Comparison of ENCODE assay signal across 1 cellular context in the genomic region with DNA sequence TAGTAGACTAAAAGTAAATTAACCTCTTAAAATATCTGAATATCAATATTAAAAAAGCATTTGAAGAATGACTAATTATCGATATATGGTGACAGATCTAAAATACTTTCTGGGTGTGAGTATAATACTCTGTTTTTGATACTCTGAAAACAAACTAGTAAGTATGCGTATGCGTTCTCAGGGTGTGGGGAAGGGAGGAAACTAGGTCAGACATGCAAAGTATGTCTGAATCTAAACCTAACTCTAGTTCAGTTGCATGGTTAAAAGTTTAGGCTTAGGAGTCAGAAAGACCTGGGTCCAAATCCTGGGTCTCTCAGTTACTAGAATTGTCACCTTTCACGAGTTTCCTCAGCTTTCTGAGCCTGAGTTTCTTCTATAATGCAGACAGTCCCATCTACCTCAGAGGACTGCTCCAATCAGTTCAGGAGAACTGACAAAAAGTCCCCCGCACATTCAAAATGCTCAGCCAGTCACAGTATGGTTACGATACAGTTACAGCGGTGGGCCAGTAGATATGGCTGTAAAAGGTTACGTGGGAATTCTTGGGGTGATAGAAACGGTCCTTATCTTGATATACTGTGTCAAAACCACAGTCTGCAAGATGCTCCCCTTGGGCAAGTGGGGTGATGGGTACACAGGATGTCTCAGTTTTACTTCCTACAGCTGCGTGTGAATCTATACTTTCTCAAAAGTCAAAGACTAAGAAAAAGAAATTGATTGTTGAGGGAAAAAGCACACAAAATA.
TF ChIP-seq lines count a peak whose summit lies in the region.

No MANE protein-coding gene starts in this region.

TF ChIP-seq in GM23338, 12 proteins besides CTCF, POLR2A, EP300 and RAD21 (continued from another document):
- TF ChIP-seq, protein P1, sequence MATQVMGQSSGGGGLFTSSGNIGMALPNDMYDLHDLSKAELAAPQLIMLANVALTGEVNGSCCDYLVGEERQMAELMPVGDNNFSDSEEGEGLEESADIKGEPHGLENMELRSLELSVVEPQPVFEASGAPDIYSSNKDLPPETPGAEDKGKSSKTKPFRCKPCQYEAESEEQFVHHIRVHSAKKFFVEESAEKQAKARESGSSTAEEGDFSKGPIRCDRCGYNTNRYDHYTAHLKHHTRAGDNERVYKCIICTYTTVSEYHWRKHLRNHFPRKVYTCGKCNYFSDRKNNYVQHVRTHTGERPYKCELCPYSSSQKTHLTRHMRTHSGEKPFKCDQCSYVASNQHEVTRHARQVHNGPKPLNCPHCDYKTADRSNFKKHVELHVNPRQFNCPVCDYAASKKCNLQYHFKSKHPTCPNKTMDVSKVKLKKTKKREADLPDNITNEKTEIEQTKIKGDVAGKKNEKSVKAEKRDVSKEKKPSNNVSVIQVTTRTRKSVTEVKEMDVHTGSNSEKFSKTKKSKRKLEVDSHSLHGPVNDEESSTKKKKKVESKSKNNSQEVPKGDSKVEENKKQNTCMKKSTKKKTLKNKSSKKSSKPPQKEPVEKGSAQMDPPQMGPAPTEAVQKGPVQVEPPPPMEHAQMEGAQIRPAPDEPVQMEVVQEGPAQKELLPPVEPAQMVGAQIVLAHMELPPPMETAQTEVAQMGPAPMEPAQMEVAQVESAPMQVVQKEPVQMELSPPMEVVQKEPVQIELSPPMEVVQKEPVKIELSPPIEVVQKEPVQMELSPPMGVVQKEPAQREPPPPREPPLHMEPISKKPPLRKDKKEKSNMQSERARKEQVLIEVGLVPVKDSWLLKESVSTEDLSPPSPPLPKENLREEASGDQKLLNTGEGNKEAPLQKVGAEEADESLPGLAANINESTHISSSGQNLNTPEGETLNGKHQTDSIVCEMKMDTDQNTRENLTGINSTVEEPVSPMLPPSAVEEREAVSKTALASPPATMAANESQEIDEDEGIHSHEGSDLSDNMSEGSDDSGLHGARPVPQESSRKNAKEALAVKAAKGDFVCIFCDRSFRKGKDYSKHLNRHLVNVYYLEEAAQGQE (IDR thresholded peaks at IDR 0.05; ENCODE audit: unreplicated experiment): no peak
- TF ChIP-seq EZH2phosphoT487 (IDR thresholded peaks at IDR 0.05; ENCODE audit: unreplicated experiment): no peak
- TF ChIP-seq NANOG (IDR thresholded peaks at IDR 0.05; ENCODE audit: borderline replicate concordance): no peak
- TF ChIP-seq, protein P2, sequence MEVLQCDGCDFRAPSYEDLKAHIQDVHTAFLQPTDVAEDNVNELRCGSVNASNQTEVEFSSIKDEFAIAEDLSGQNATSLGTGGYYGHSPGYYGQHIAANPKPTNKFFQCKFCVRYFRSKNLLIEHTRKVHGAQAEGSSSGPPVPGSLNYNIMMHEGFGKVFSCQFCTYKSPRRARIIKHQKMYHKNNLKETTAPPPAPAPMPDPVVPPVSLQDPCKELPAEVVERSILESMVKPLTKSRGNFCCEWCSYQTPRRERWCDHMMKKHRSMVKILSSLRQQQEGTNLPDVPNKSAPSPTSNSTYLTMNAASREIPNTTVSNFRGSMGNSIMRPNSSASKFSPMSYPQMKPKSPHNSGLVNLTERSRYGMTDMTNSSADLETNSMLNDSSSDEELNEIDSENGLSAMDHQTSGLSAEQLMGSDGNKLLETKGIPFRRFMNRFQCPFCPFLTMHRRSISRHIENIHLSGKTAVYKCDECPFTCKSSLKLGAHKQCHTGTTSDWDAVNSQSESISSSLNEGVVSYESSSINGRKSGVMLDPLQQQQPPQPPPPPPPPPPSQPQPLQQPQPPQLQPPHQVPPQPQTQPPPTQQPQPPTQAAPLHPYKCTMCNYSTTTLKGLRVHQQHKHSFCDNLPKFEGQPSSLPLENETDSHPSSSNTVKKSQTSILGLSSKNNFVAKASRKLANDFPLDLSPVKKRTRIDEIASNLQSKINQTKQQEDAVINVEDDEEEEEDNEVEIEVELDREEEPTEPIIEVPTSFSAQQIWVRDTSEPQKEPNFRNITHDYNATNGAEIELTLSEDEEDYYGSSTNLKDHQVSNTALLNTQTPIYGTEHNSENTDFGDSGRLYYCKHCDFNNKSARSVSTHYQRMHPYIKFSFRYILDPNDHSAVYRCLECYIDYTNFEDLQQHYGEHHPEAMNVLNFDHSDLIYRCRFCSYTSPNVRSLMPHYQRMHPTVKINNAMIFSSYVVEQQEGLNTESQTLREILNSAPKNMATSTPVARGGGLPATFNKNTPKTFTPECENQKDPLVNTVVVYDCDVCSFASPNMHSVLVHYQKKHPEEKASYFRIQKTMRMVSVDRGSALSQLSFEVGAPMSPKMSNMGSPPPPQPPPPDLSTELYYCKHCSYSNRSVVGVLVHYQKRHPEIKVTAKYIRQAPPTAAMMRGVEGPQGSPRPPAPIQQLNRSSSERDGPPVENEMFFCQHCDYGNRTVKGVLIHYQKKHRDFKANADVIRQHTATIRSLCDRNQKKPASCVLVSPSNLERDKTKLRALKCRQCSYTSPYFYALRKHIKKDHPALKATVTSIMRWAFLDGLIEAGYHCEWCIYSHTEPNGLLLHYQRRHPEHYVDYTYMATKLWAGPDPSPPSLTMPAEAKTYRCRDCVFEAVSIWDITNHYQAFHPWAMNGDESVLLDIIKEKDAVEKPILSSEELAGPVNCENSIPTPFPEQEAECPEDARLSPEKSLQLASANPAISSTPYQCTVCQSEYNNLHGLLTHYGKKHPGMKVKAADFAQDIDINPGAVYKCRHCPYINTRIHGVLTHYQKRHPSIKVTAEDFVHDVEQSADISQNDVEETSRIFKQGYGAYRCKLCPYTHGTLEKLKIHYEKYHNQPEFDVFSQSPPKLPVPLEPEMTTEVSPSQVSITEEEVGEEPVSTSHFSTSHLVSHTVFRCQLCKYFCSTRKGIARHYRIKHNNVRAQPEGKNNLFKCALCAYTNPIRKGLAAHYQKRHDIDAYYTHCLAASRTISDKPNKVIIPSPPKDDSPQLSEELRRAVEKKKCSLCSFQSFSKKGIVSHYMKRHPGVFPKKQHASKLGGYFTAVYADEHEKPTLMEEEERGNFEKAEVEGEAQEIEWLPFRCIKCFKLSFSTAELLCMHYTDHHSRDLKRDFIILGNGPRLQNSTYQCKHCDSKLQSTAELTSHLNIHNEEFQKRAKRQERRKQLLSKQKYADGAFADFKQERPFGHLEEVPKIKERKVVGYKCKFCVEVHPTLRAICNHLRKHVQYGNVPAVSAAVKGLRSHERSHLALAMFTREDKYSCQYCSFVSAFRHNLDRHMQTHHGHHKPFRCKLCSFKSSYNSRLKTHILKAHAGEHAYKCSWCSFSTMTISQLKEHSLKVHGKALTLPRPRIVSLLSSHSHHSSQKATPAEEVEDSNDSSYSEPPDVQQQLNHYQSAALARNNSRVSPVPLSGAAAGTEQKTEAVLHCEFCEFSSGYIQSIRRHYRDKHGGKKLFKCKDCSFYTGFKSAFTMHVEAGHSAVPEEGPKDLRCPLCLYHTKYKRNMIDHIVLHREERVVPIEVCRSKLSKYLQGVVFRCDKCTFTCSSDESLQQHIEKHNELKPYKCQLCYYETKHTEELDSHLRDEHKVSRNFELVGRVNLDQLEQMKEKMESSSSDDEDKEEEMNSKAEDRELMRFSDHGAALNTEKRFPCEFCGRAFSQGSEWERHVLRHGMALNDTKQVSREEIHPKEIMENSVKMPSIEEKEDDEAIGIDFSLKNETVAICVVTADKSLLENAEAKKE (CRISPR knock-in tag; IDR thresholded peaks at IDR 0.05): no peak
- TF ChIP-seq JUNB (IDR thresholded peaks at IDR 0.05; ENCODE audit: unreplicated experiment): no peak
- TF ChIP-seq STAT1 (IDR thresholded peaks at IDR 0.05; ENCODE audit: unreplicated experiment): no peak
